In genomic region chr16:68082596-68083238, GRCh38 we compare ENCODE assay signal across 14 cellular contexts. TPM values are rescaled to one million over a fixed set of nuclear protein-coding genes. Genes with fewer than 3 reads are reported as not detected.
DNase-seq lines count a peak whose midpoint lies in the region; ATAC-seq and TF ChIP-seq lines count a peak whose summit lies in the region.
"Had no signal": no experiment of that assay in that cellular context is flagged by ENCODE, and none has a peak within 500 bp of the region (broad histone marks: within the 10 kb centered on the region; RNA-seq: fewer than 3 reads in every experiment).

No MANE protein-coding gene starts in this region.

- peaks cover 25% of the 10 kb centered on the region for H3K36me3 Mint-ChIP-seq in dendritic cell treated with granulocyte-macrophage colony-stimulating factor and Interleukin-4, amounts not matched to agents 40 ng/mL and 50 ng/mL, for 4 days (ENCODE audit: low read depth)

- no TSS peak for BruUV-seq in PC-9 (replicated peaks; lab: Mats Ljungman, UMichigan)

- peak overlapping the region in 10 of 11 experiments; percentile 87 to 99 (median 97); a peak in 18 of 22 replicates for H3K27ac ChIP-seq in BLaER1 treated with 17β-estradiol and CSF1 and Interleukin-3, amounts not matched to agents 10 nM and 100 nM
- peak overlapping the region; percentile 93 for H3K27ac ChIP-seq in Karpas-422 (ENCODE audit: low read length)
- H3K27ac ChIP-seq in psoas muscle, result peak overlapping the region; percentile 90
- H3K27ac ChIP-seq in PC-9, result no peak overlapping the region

- CTCF ChIA-PET in PC-9 (lab: Charles Lee), result interaction anchor here (0.6 kb wide), 1 partner anchor 24 kb away, joined by 3 read pairs; no protein-coding TSS in a partner anchor

- TF ChIP-seq CTCF in psoas muscle (IDR thresholded peaks at IDR 0.05), result no peak
- no peak for TF ChIP-seq CTCF in PC-9 (conservative IDR thresholded peaks at IDR 0.05)
- TF ChIP-seq CTCF in omental fat pad (IDR thresholded peaks at IDR 0.05), result no peak

- WGBS in psoas muscle, 3 donors, result 79 to 97% (median 86%) methylated on average over 2 of the region's 2 CpGs

- H3K9ac ChIP-seq in BLaER1 treated with 17β-estradiol and CSF1 and Interleukin-3, amounts not matched to agents 10 nM and 100 nM, result peak overlapping the region in 8 of 11 experiments; percentile 13 to 98 (median 90); a peak in 8 of 22 replicates
- H3K9ac ChIP-seq in Karpas-422 (ENCODE audit: low read length), result peak overlapping the region; percentile 96
- H3K9ac ChIP-seq: KMS-11 had no signal

- no peaks in the 10 kb centered on the region for H3K27me3 ChIP-seq in BLaER1 treated with 17β-estradiol and CSF1 and Interleukin-3, amounts not matched to agents 10 nM and 100 nM
- H3K27me3 ChIP-seq in Karpas-422 (ENCODE audit: low read length) (no peaks in the 10 kb centered on the region), psoas muscle (ENCODE audit: insufficient read depth in 3 of 3, low read length in 2 of 3) (no peaks in the 10 kb centered on the region), PC-9 (ENCODE audit: insufficient read depth, low read depth) (no peaks in the 10 kb centered on the region)
- H3K27me3 ChIP-seq: right lobe of liver had no signal

- H3K79me2 ChIP-seq in Karpas-422 (ENCODE audit: low read length) (peaks cover 22% of the 10 kb centered on the region), PC-9 (ENCODE audit: low read depth) (peaks cover 23% of the 10 kb centered on the region)

- no peaks in the 10 kb centered on the region for H3K9me3 ChIP-seq in BLaER1 treated with 17β-estradiol and CSF1 and Interleukin-3, amounts not matched to agents 10 nM and 100 nM (replicated peaks in 1 of 11)
- H3K9me3 ChIP-seq in Karpas-422 (ENCODE audit: low read length) (no peaks in the 10 kb centered on the region), psoas muscle (no peaks in the 10 kb centered on the region), PC-9 (ENCODE audit: insufficient read depth, low read depth) (no peaks in the 10 kb centered on the region)
- H3K9me3 ChIP-seq: Caco-2, right lobe of liver had no signal

- ATAC-seq in psoas muscle (no peak), HG03439 (IDR thresholded peaks at IDR 0.05; ENCODE audit: unreplicated experiment) (no peak), left lobe of liver (no peak), omental fat pad (ENCODE audit: low FRiP score) (no peak)
- ATAC-seq: right lobe of liver had no signal

- H3K4me3 ChIP-seq in BLaER1 treated with 17β-estradiol and CSF1 and Interleukin-3, amounts not matched to agents 10 nM and 100 nM, result no peak overlapping the region
- no peak overlapping the region for H3K4me3 ChIP-seq in Karpas-422 (ENCODE audit: low read length)
- H3K4me3 ChIP-seq in psoas muscle, result no peak overlapping the region
- H3K4me3 ChIP-seq in PC-9, result no peak overlapping the region
- H3K4me3 ChIP-seq: right lobe of liver had no signal

- no peaks in the 10 kb centered on the region for H3K9me3 Mint-ChIP-seq in dendritic cell treated with granulocyte-macrophage colony-stimulating factor and Interleukin-4, amounts not matched to agents 40 ng/mL and 50 ng/mL, for 4 days

- peak overlapping the region; percentile 9 for H3K4me3 Mint-ChIP-seq in dendritic cell treated with granulocyte-macrophage colony-stimulating factor and Interleukin-4, amounts not matched to agents 40 ng/mL and 50 ng/mL, for 4 days

- DNase-seq in Karpas-422 (no peak), psoas muscle (no peak), left lobe of liver (ENCODE audit: low spot score) (no peak), PC-9 (no peak), omental fat pad (ENCODE audit: low spot score) (no peak)
- DNase-seq: activated CD4-positive, alpha-beta T cell treated with anti-CD3 and anti-CD28 coated beads, Interleukin-2, amount 50 U/mL, for 4 hours; Caco-2; midbrain; NCI-H2029 treated with DMSO at 0.1 percent for 48 hours had no signal

- H2AFZ ChIP-seq in Karpas-422 (ENCODE audit: low read length) (no peak overlapping the region), PC-9 (no peak overlapping the region)

- peaks cover 70% of the 10 kb centered on the region for H3K4me1 Mint-ChIP-seq in dendritic cell treated with granulocyte-macrophage colony-stimulating factor and Interleukin-4, amounts not matched to agents 40 ng/mL and 50 ng/mL, for 4 days (ENCODE audit: low read depth)

- POLR2A ChIA-PET in PC-9 (lab: Charles Lee; ENCODE audit: unreplicated experiment), result interaction anchor here (0.5 kb wide), 1 partner anchor 65 kb away, joined by 14 read pairs; no protein-coding TSS in a partner anchor

- H3K36me3 ChIP-seq in BLaER1 treated with 17β-estradiol and CSF1 and Interleukin-3, amounts not matched to agents 10 nM and 100 nM, result peaks cover 0 to 15% (median 6%) of the 10 kb centered on the region in 11 experiments; a peak in 12 of 22 replicates
- H3K36me3 ChIP-seq in Karpas-422 (ENCODE audit: insufficient read depth, low read length) (0 out of 2 replicates have a peak, but pooled peaks cover 3% of the 10 kb centered on the region), psoas muscle (ENCODE audit: insufficient read depth in 1 of 2, low read depth in 1 of 2) (peaks cover 0 to 6% of the 10 kb centered on the region in 2 donors), PC-9 (ENCODE audit: low read depth) (no peaks in the 10 kb centered on the region)
- H3K36me3 ChIP-seq: right lobe of liver had no signal

- H3K4me1 ChIP-seq in BLaER1 treated with 17β-estradiol and CSF1 and Interleukin-3, amounts not matched to agents 10 nM and 100 nM, result peaks cover 71 to 84% (median 75%) of the 10 kb centered on the region in 10 experiments
- H3K4me1 ChIP-seq in Karpas-422 (ENCODE audit: low read length), result peaks cover 66% of the 10 kb centered on the region
- peaks cover 48% of the 10 kb centered on the region for H3K4me1 ChIP-seq in psoas muscle
- H3K4me1 ChIP-seq in PC-9 (replicated peaks; ENCODE audit: insufficient read depth), result peaks cover 10% of the 10 kb centered on the region

- H3K9me2 ChIP-seq in Karpas-422 (replicated peaks; ENCODE audit: insufficient read depth, low read length), result no peaks in the 10 kb centered on the region
- no peaks in the 10 kb centered on the region for H3K9me2 ChIP-seq in PC-9 (ENCODE audit: insufficient read depth)

- H3K27ac Mint-ChIP-seq in dendritic cell treated with granulocyte-macrophage colony-stimulating factor and Interleukin-4, amounts not matched to agents 40 ng/mL and 50 ng/mL, for 4 days, result peak overlapping the region; percentile 96

- H3K4me2 ChIP-seq in BLaER1 treated with 17β-estradiol and CSF1 and Interleukin-3, amounts not matched to agents 10 nM and 100 nM, result peak overlapping the region; percentile 89 to 98 (median 95)
- H3K4me2 ChIP-seq in Karpas-422 (ENCODE audit: low read depth, low read length, poor library complexity, severe bottlenecking) (no peak overlapping the region), PC-9 (no peak overlapping the region)

- peaks cover 4 to 24% (median 14%) of the 10 kb centered on the region in 11 experiments; a peak in 19 of 22 replicates for H4K20me1 ChIP-seq in BLaER1 treated with 17β-estradiol and CSF1 and Interleukin-3, amounts not matched to agents 10 nM and 100 nM
- H4K20me1 ChIP-seq in Karpas-422 (ENCODE audit: insufficient read depth, low read depth, low read length), result peaks cover 7% of the 10 kb centered on the region
- peaks cover 2% of the 10 kb centered on the region for H4K20me1 ChIP-seq in PC-9 (ENCODE audit: insufficient read depth)

- H3K27me3 Mint-ChIP-seq in dendritic cell treated with granulocyte-macrophage colony-stimulating factor and Interleukin-4, amounts not matched to agents 40 ng/mL and 50 ng/mL, for 4 days, result no peaks in the 10 kb centered on the region

- intact Hi-C loops in dendritic cell treated with granulocyte-macrophage colony-stimulating factor and Interleukin-4, amounts not matched to agents 40 ng/mL and 50 ng/mL, for 4 days (cut with micrococcal nuclease), result no loop called here
- intact Hi-C loops in psoas muscle (cut with DNase I) (no loop called here), PC-9 (cut with micrococcal nuclease; ENCODE audit: unreplicated experiment) (no loop called here)

- H3F3A ChIP-seq in PC-9 (ENCODE audit: insufficient read depth, low read depth), result peaks cover 22% of the 10 kb centered on the region

RNA-seq across cellular contexts. Expression of gene NFATC3, which starts 2.5 kb away (rescaled TPM):
- 39.1 and 72.3 TPM in 2 replicates for total RNA-seq in Karpas-422 (2014; rRNA removed; shearing (Covaris generic); ENCODE audit: low replicate concordance)
- total RNA-seq in psoas muscle, result 10 to 100 TPM; 40.8 to 53.5 (median 44.0) TPM
- 10 to 100 TPM in 2 of 3 donors, 1 to 10 TPM in 1; 9.8 to 43.1 (median 17.3) TPM for polyA plus RNA-seq in psoas muscle
- total RNA-seq in left lobe of liver, result 27.6 TPM
- 37.2 and 43.7 TPM in 2 replicates for total RNA-seq in PC-9 (2021)
- total RNA-seq in omental fat pad, result 10 to 100 TPM; 39.5 to 54.5 (median 45.6) TPM

RNA-seq across cellular contexts. Expression of gene DUS2, which starts 59.6 kb away (rescaled TPM):
- 23.7 and 35.8 TPM in 2 replicates for total RNA-seq in Karpas-422 (2014; rRNA removed; shearing (Covaris generic); ENCODE audit: low replicate concordance)
- total RNA-seq in psoas muscle (10 to 100 TPM in 2 of 4 donors, 1 to 10 TPM in 2; 7.0 to 10.5 (median 9.8) TPM), left lobe of liver (7.6 TPM), PC-9 (2021) (25.4 and 29.7 TPM in 2 replicates), omental fat pad (10 to 100 TPM in 2 of 4 donors, 1 to 10 TPM in 2; 6.7 to 17.9 (median 10.2) TPM)
- polyA plus RNA-seq in psoas muscle, result 10 to 100 TPM in 1 of 3 donors, 1 to 10 TPM in 2; 3.4 to 15.1 (median 9.5) TPM

RNA-seq across cellular contexts. Expression of gene DDX28, which starts 59.7 kb away (rescaled TPM):
- total RNA-seq in Karpas-422 (2014; rRNA removed; shearing (Covaris generic); ENCODE audit: low replicate concordance), result 10.8 and 20.9 TPM in 2 replicates
- total RNA-seq in psoas muscle, result 10 to 100 TPM; 10.0 to 19.3 (median 14.4) TPM
- polyA plus RNA-seq in psoas muscle, result 10 to 100 TPM; 11.9 to 20.2 (median 12.6) TPM
- 5.1 TPM for total RNA-seq in left lobe of liver
- total RNA-seq in PC-9 (2021), result 6.3 and 7.5 TPM in 2 replicates
- total RNA-seq in omental fat pad, result 10 to 100 TPM in 1 of 4 donors, 1 to 10 TPM in 3; 6.4 to 13.5 (median 6.8) TPM

Comparison
In these comparisons a context has a peak if more than half of its experiments do, and no peak if none do; other contexts are left out.
1. H3K4me2 ChIP-seq: peak in BLaER1 treated with 17β-estradiol and CSF1 and Interleukin-3, amounts not matched to agents 10 nM and 100 nM (11 of 11); none in Karpas-422 (single experiment) and PC-9 (single experiment).